In the genomic region with DNA sequence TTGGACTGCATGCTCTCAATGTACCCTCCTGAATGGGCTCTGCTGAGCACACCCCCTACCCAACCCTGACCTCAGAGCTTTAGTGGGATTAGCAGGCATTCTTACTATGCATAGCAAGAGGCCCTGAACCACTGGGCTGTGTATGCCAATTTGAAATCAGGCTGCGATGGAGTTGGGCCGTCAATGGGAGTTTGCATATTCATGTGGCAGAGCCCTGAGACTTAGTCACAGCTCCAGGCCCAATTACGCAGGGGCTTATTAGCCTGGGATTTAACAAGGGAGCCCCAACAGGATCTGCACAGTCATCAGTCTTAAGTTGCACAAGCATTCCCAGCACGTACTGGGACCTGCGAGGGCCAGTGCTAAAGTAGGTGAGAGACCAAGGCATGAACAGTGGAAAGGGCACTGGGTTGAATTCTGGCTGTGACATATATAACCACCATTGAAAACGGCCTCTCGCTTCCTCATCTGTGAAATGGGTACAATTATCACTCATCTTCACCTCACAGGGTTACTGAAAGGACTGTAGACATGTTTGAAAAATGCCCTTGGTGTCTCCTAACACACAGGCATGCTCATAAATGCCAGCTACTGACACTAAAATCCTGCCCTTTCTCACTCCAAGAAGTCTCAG, we compare ENCODE assay signal across 2 cellular contexts.
TF ChIP-seq lines count a peak whose summit lies in the region.

No MANE protein-coding gene starts in this region.

TF ChIP-seq in HepG2, 621 proteins besides CTCF, POLR2A, EP300 and RAD21:
- TF ChIP-seq ZNF629 (CRISPR knock-in tag; conservative IDR thresholded peaks at IDR 0.05) (peak; percentile 52; the same call in 1 of the 2 replicates), MAFK (conservative IDR thresholded peaks at IDR 0.05 in 1 of 2, IDR thresholded peaks at IDR 0.05 in 1 of 2; ENCODE audit: low read length in 2 of 2) (peak in 1 of 2 experiments; percentile 43; a peak in 2 of 4 replicates), MAZ (IDR thresholded peaks at IDR 0.05; ENCODE audit: borderline replicate concordance, low read depth, low read length) (no peak), MAZ (CRISPR knock-in tag; IDR thresholded peaks at IDR 0.05; ENCODE audit: low read depth) (no peak)

TF ChIP-seq in GM12878, 131 proteins besides CTCF, POLR2A, EP300 and RAD21:
- no peak for TF ChIP-seq CBFB (IDR thresholded peaks at IDR 0.05; ENCODE audit: low read depth)
- no peak for TF ChIP-seq DPF2 (IDR thresholded peaks at IDR 0.05)
- TF ChIP-seq IKZF2 (IDR thresholded peaks at IDR 0.05): no peak
- TF ChIP-seq, protein P1, sequence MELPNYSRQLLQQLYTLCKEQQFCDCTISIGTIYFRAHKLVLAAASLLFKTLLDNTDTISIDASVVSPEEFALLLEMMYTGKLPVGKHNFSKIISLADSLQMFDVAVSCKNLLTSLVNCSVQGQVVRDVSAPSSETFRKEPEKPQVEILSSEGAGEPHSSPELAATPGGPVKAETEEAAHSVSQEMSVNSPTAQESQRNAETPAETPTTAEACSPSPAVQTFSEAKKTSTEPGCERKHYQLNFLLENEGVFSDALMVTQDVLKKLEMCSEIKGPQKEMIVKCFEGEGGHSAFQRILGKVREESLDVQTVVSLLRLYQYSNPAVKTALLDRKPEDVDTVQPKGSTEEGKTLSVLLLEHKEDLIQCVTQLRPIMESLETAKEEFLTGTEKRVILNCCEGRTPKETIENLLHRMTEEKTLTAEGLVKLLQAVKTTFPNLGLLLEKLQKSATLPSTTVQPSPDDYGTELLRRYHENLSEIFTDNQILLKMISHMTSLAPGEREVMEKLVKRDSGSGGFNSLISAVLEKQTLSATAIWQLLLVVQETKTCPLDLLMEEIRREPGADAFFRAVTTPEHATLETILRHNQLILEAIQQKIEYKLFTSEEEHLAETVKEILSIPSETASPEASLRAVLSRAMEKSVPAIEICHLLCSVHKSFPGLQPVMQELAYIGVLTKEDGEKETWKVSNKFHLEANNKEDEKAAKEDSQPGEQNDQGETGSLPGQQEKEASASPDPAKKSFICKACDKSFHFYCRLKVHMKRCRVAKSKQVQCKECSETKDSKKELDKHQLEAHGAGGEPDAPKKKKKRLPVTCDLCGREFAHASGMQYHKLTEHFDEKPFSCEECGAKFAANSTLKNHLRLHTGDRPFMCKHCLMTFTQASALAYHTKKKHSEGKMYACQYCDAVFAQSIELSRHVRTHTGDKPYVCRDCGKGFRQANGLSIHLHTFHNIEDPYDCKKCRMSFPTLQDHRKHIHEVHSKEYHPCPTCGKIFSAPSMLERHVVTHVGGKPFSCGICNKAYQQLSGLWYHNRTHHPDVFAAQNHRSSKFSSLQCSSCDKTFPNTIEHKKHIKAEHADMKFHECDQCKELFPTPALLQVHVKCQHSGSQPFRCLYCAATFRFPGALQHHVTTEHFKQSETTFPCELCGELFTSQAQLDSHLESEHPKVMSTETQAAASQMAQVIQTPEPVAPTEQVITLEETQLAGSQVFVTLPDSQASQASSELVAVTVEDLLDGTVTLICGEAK (IDR thresholded peaks at IDR 0.05; ENCODE audit: borderline replicate concordance): no peak
- no peak for TF ChIP-seq ZNF384 (IDR thresholded peaks at IDR 0.05; ENCODE audit: borderline replicate concordance, low read depth, low read length)
- TF ChIP-seq IKZF1 (conservative IDR thresholded peaks at IDR 0.05): no peak
- no peak for TF ChIP-seq BHLHE40 (IDR thresholded peaks at IDR 0.05; ENCODE audit: borderline replicate concordance in 1 of 2, low read depth in 2 of 2, low read length in 1 of 2)
- TF ChIP-seq NR2C1 (IDR thresholded peaks at IDR 0.05): no peak
- TF ChIP-seq ZNF207 (IDR thresholded peaks at IDR 0.05; ENCODE audit: borderline replicate concordance): no peak
- no peak for TF ChIP-seq CBX3 (IDR thresholded peaks at IDR 0.05; ENCODE audit: borderline replicate concordance, low read depth)
- TF ChIP-seq SPI1 (IDR thresholded peaks at IDR 0.05; ENCODE audit: borderline replicate concordance, insufficient read depth, low read depth, low read length): no peak
- no peak for TF ChIP-seq KDM1A (IDR thresholded peaks at IDR 0.05; ENCODE audit: borderline replicate concordance)
- no peak for TF ChIP-seq SUPT20H (IDR thresholded peaks at IDR 0.05; ENCODE audit: borderline replicate concordance, control insufficient read depth, low read depth, low read length)
- TF ChIP-seq, protein P2, sequence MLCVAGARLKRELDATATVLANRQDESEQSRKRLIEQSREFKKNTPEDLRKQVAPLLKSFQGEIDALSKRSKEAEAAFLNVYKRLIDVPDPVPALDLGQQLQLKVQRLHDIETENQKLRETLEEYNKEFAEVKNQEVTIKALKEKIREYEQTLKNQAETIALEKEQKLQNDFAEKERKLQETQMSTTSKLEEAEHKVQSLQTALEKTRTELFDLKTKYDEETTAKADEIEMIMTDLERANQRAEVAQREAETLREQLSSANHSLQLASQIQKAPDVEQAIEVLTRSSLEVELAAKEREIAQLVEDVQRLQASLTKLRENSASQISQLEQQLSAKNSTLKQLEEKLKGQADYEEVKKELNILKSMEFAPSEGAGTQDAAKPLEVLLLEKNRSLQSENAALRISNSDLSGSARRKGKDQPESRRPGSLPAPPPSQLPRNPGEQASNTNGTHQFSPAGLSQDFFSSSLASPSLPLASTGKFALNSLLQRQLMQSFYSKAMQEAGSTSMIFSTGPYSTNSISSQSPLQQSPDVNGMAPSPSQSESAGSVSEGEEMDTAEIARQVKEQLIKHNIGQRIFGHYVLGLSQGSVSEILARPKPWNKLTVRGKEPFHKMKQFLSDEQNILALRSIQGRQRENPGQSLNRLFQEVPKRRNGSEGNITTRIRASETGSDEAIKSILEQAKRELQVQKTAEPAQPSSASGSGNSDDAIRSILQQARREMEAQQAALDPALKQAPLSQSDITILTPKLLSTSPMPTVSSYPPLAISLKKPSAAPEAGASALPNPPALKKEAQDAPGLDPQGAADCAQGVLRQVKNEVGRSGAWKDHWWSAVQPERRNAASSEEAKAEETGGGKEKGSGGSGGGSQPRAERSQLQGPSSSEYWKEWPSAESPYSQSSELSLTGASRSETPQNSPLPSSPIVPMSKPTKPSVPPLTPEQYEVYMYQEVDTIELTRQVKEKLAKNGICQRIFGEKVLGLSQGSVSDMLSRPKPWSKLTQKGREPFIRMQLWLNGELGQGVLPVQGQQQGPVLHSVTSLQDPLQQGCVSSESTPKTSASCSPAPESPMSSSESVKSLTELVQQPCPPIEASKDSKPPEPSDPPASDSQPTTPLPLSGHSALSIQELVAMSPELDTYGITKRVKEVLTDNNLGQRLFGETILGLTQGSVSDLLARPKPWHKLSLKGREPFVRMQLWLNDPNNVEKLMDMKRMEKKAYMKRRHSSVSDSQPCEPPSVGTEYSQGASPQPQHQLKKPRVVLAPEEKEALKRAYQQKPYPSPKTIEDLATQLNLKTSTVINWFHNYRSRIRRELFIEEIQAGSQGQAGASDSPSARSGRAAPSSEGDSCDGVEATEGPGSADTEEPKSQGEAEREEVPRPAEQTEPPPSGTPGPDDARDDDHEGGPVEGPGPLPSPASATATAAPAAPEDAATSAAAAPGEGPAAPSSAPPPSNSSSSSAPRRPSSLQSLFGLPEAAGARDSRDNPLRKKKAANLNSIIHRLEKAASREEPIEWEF (IDR thresholded peaks at IDR 0.05; ENCODE audit: insufficient replicate concordance, low read depth, low read length): no peak
- TF ChIP-seq, protein P3, sequence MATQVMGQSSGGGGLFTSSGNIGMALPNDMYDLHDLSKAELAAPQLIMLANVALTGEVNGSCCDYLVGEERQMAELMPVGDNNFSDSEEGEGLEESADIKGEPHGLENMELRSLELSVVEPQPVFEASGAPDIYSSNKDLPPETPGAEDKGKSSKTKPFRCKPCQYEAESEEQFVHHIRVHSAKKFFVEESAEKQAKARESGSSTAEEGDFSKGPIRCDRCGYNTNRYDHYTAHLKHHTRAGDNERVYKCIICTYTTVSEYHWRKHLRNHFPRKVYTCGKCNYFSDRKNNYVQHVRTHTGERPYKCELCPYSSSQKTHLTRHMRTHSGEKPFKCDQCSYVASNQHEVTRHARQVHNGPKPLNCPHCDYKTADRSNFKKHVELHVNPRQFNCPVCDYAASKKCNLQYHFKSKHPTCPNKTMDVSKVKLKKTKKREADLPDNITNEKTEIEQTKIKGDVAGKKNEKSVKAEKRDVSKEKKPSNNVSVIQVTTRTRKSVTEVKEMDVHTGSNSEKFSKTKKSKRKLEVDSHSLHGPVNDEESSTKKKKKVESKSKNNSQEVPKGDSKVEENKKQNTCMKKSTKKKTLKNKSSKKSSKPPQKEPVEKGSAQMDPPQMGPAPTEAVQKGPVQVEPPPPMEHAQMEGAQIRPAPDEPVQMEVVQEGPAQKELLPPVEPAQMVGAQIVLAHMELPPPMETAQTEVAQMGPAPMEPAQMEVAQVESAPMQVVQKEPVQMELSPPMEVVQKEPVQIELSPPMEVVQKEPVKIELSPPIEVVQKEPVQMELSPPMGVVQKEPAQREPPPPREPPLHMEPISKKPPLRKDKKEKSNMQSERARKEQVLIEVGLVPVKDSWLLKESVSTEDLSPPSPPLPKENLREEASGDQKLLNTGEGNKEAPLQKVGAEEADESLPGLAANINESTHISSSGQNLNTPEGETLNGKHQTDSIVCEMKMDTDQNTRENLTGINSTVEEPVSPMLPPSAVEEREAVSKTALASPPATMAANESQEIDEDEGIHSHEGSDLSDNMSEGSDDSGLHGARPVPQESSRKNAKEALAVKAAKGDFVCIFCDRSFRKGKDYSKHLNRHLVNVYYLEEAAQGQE (IDR thresholded peaks at IDR 0.05; ENCODE audit: low read depth, low read length): no peak
- TF ChIP-seq, protein P4, sequence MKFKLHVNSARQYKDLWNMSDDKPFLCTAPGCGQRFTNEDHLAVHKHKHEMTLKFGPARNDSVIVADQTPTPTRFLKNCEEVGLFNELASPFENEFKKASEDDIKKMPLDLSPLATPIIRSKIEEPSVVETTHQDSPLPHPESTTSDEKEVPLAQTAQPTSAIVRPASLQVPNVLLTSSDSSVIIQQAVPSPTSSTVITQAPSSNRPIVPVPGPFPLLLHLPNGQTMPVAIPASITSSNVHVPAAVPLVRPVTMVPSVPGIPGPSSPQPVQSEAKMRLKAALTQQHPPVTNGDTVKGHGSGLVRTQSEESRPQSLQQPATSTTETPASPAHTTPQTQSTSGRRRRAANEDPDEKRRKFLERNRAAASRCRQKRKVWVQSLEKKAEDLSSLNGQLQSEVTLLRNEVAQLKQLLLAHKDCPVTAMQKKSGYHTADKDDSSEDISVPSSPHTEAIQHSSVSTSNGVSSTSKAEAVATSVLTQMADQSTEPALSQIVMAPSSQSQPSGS (IDR thresholded peaks at IDR 0.05; ENCODE audit: low read length): no peak
